19 cellular contexts compared by ENCODE assay signal in the genomic region with DNA sequence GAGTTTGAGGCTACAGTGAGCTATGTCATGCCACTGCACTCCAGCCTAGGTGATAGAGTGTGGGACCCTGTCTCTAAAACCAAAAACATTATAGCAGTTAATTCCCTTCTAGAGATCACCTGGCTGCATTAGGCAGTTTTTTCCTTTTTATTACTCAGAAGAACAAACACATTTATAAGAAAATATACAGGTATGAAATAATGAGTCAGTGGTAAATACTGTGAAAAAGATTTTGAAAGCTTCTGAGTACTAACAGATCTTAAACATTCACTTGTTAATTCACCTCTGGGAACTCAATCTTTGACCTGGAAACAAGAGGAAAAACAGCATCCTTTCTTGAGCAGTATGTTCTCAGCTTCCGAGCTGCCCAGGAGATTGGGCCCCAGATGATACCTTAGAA.
DNase-seq lines count a peak whose midpoint lies in the region; ATAC-seq and TF ChIP-seq lines count a peak whose summit lies in the region.
"Had no signal": no experiment of that assay in that cellular context is flagged by ENCODE, and none has a peak within 500 bp of the region (broad histone marks: within the 10 kb centered on the region; RNA-seq: fewer than 3 reads in every experiment).

No MANE protein-coding gene starts in this region.

- H3K27ac ChIP-seq in PC-9, result peak overlapping the region; percentile 98
- no peak overlapping the region for H3K27ac ChIP-seq in trophoblast cell (ENCODE audit: low read depth, low read length)
- H3K27ac ChIP-seq in naive thymus-derived CD4-positive, alpha-beta T cell (ENCODE audit: low read depth, low read length), result no peak overlapping the region

- CTCF ChIA-PET in PC-9 (lab: Charles Lee), result interaction anchor here (0.6 to 1.4 kb wide), 2 partner anchors 38 to 187 kb away, joined by 3 read pairs; no protein-coding TSS in a partner anchor
- CTCF ChIA-PET in naive thymus-derived CD4-positive, alpha-beta T cell (lab: Charles Lee), result no interaction called here

- POLR2A ChIA-PET in PC-9 (lab: Charles Lee; ENCODE audit: unreplicated experiment), result interaction anchor here (0.5 to 1.6 kb wide), 4 partner anchors 38 to 372 kb away, joined by 3 to 9 read pairs (median 5); no protein-coding TSS in a partner anchor
- POLR2A ChIA-PET in naive thymus-derived CD4-positive, alpha-beta T cell (lab: Charles Lee), result no interaction called here

- no peak overlapping the region for H3K23ac ChIP-seq in trophoblast cell (ENCODE audit: low read length)

- no peak overlapping the region for H3K27ac Mint-ChIP-seq in naive thymus-derived CD4-positive, alpha-beta T cell
- H3K27ac Mint-ChIP-seq in stimulated activated naive B cell treated with anti-CD40 and anti-IgM and Interleukin-4, amounts not matched to agents 10 μg/mL and 1 μg/mL and 100 μg/mL, for 72 hours, result no peak overlapping the region
- H3K27ac Mint-ChIP-seq: CD4-positive, alpha-beta T cell; H9 had no signal

- no peak overlapping the region for H2AFZ ChIP-seq in PC-9
- no peak overlapping the region for H2AFZ ChIP-seq in trophoblast cell (ENCODE audit: insufficient read depth, low read length, poor library complexity)

- peak overlapping the region; percentile 35 for H2BK120ac ChIP-seq in trophoblast cell (ENCODE audit: insufficient read depth, low read length, poor library complexity)

- WGBS in trophoblast cell (ENCODE audit: extremely low coverage, insufficient coverage, insufficient read length), result no CpG with 5 or more reads among the region's 1 CpG

- peak overlapping the region; percentile 38 for H4K91ac ChIP-seq in trophoblast cell (ENCODE audit: low read depth, low read length)

- no TSS peak for BruUV-seq in PC-9 (replicated peaks; lab: Mats Ljungman, UMichigan)

- no peak overlapping the region for H3K14ac ChIP-seq in trophoblast cell (ENCODE audit: low read length)

- H3K9me3 ChIP-seq in PC-9 (ENCODE audit: insufficient read depth, low read depth), result peaks cover 6% of the 10 kb centered on the region; the same call in 1 of the 2 replicates
- no peaks in the 10 kb centered on the region for H3K9me3 ChIP-seq in trophoblast cell (ENCODE audit: insufficient read depth, low read depth, low read length)
- H3K9me3 ChIP-seq in naive thymus-derived CD4-positive, alpha-beta T cell (ENCODE audit: control insufficient read depth in 2 of 3, low read length in 3 of 3), result no peaks in the 10 kb centered on the region
- H3K9me3 ChIP-seq: BE2C had no signal

- H3K4me2 ChIP-seq in PC-9, result peak overlapping the region; percentile 67
- H3K4me2 ChIP-seq in trophoblast cell (ENCODE audit: low read length), result no peak overlapping the region

- no peak for ATAC-seq in naive thymus-derived CD4-positive, alpha-beta T cell
- no peak for ATAC-seq in stimulated activated naive B cell treated with anti-CD40 and anti-IgM and Interleukin-4, amounts not matched to agents 10 μg/mL and 1 μg/mL and 100 μg/mL, for 72 hours (replicated peaks)
- ATAC-seq in GM18505 (IDR thresholded peaks at IDR 0.05; ENCODE audit: unreplicated experiment), result no peak
- ATAC-seq: GM12878 had no signal

- H3K18ac ChIP-seq in trophoblast cell (ENCODE audit: low read length), result no peak overlapping the region

- H3F3A ChIP-seq in PC-9 (ENCODE audit: insufficient read depth, low read depth), result peaks cover 51% of the 10 kb centered on the region

- H4K12ac ChIP-seq in trophoblast cell (ENCODE audit: low read depth, low read length), result no peak overlapping the region

- DNase-seq in DMS53 (lab: John Stamatoyannopoulos, UW) (peak; percentile 33), DMS53 treated with DMSO at 0.1 percent for 48 hours (lab: John Stamatoyannopoulos, UW; ENCODE audit: unreplicated experiment) (no peak), PC-9 (peak in 1 of 2 experiments; percentile 59), trophoblast cell (peak in 1 of 2 donors; percentile 20), epidermal melanocyte (ENCODE audit: insufficient read length, low spot score) (no peak)
- no peak for DNase-seq in naive thymus-derived CD4-positive, alpha-beta T cell
- DNase-seq in stimulated activated naive B cell treated with anti-CD40 and anti-IgM and Interleukin-4, amounts not matched to agents 10 μg/mL and 1 μg/mL and 100 μg/mL, for 72 hours, result no peak
- DNase-seq: 8988T; BE2C; C1 segment of cervical spinal cord; Caco-2; CD4-positive, alpha-beta T cell; DMS153; DND-41; GOT3; H9; KG1 had no signal

- no peak overlapping the region for H3K4me3 Mint-ChIP-seq in naive thymus-derived CD4-positive, alpha-beta T cell
- no peak overlapping the region for H3K4me3 Mint-ChIP-seq in stimulated activated naive B cell treated with anti-CD40 and anti-IgM and Interleukin-4, amounts not matched to agents 10 μg/mL and 1 μg/mL and 100 μg/mL, for 72 hours
- H3K4me3 Mint-ChIP-seq: CD4-positive, alpha-beta T cell; H9 had no signal

- H3K27me3 ChIP-seq in PC-9 (ENCODE audit: insufficient read depth, low read depth), result no peaks in the 10 kb centered on the region
- no peaks in the 10 kb centered on the region for H3K27me3 ChIP-seq in trophoblast cell (ENCODE audit: insufficient read depth, low read length)
- H3K27me3 ChIP-seq in naive thymus-derived CD4-positive, alpha-beta T cell (ENCODE audit: control insufficient read depth in 2 of 2, insufficient read depth in 2 of 2, low read length in 2 of 2), result no peaks in the 10 kb centered on the region
- H3K27me3 ChIP-seq: BE2C had no signal

- H3K4ac ChIP-seq in trophoblast cell (ENCODE audit: low read depth, low read length), result no peak overlapping the region

- TF ChIP-seq POLR2A in GM18505 (IDR thresholded peaks at IDR 0.05; ENCODE audit: borderline replicate concordance, extremely low read depth, insufficient read depth, insufficient read length), result no peak

- no peaks in the 10 kb centered on the region for H3K9me2 ChIP-seq in PC-9 (ENCODE audit: insufficient read depth)

- no peak for TF ChIP-seq CTCF in PC-9 (conservative IDR thresholded peaks at IDR 0.05)

- no peaks in the 10 kb centered on the region for H3K36me3 Mint-ChIP-seq in naive thymus-derived CD4-positive, alpha-beta T cell
- H3K36me3 Mint-ChIP-seq in stimulated activated naive B cell treated with anti-CD40 and anti-IgM and Interleukin-4, amounts not matched to agents 10 μg/mL and 1 μg/mL and 100 μg/mL, for 72 hours, result no peaks in the 10 kb centered on the region

- H3K4me1 Mint-ChIP-seq in naive thymus-derived CD4-positive, alpha-beta T cell, result no peaks in the 10 kb centered on the region
- peaks cover 13 to 18% of the 10 kb centered on the region in 2 donors for H3K4me1 Mint-ChIP-seq in stimulated activated naive B cell treated with anti-CD40 and anti-IgM and Interleukin-4, amounts not matched to agents 10 μg/mL and 1 μg/mL and 100 μg/mL, for 72 hours

- H2AK5ac ChIP-seq in trophoblast cell (ENCODE audit: low read length), result no peak overlapping the region

- H3K36me3 ChIP-seq in PC-9 (ENCODE audit: low read depth) (no peaks in the 10 kb centered on the region), trophoblast cell (ENCODE audit: control insufficient read depth in 1 of 2, insufficient read depth in 2 of 2, low read length in 2 of 2) (no peaks in the 10 kb centered on the region)
- no peaks in the 10 kb centered on the region for H3K36me3 ChIP-seq in naive thymus-derived CD4-positive, alpha-beta T cell (ENCODE audit: control insufficient read depth in 2 of 3, insufficient read depth in 3 of 3, low read length in 3 of 3)
- H3K36me3 ChIP-seq: BE2C had no signal

- H3K4me3 ChIP-seq in PC-9 (peak overlapping the region; percentile 2; the same call in 1 of the 2 replicates), trophoblast cell (ENCODE audit: low read depth, low read length) (no peak overlapping the region)
- H3K4me3 ChIP-seq in naive thymus-derived CD4-positive, alpha-beta T cell (ENCODE audit: low read length), result no peak overlapping the region
- H3K4me3 ChIP-seq: GM12878 had no signal

- no peak overlapping the region for H2BK5ac ChIP-seq in trophoblast cell (ENCODE audit: low read depth, low read length, poor library complexity)

- peaks cover 0 to 10% (median 3%) of the 10 kb centered on the region in 11 donors for H3K9me3 Mint-ChIP-seq in naive thymus-derived CD4-positive, alpha-beta T cell
- peaks cover 0 to 9% of the 10 kb centered on the region in 2 donors for H3K9me3 Mint-ChIP-seq in stimulated activated naive B cell treated with anti-CD40 and anti-IgM and Interleukin-4, amounts not matched to agents 10 μg/mL and 1 μg/mL and 100 μg/mL, for 72 hours

- H4K20me1 ChIP-seq in PC-9 (ENCODE audit: insufficient read depth), result no peaks in the 10 kb centered on the region

- H3K27me3 Mint-ChIP-seq in naive thymus-derived CD4-positive, alpha-beta T cell, result peaks cover 0 to 9% (median 5%) of the 10 kb centered on the region in 5 donors
- H3K27me3 Mint-ChIP-seq in stimulated activated naive B cell treated with anti-CD40 and anti-IgM and Interleukin-4, amounts not matched to agents 10 μg/mL and 1 μg/mL and 100 μg/mL, for 72 hours, result peaks cover 0 to 3% of the 10 kb centered on the region in 2 donors

- peaks cover 71% of the 10 kb centered on the region for H3K4me1 ChIP-seq in PC-9 (replicated peaks; ENCODE audit: insufficient read depth)
- peaks cover 5 to 16% of the 10 kb centered on the region in 2 experiments for H3K4me1 ChIP-seq in trophoblast cell (ENCODE audit: control insufficient read depth in 1 of 2, insufficient read depth in 2 of 2, low read length in 2 of 2)
- no peaks in the 10 kb centered on the region for H3K4me1 ChIP-seq in naive thymus-derived CD4-positive, alpha-beta T cell (ENCODE audit: control insufficient read depth in 2 of 2, insufficient read depth in 2 of 2, low read length in 2 of 2)

- no peak overlapping the region for H4K8ac ChIP-seq in trophoblast cell (ENCODE audit: low read depth, low read length)

- H3K79me2 ChIP-seq in PC-9 (ENCODE audit: low read depth) (no peaks in the 10 kb centered on the region), trophoblast cell (ENCODE audit: control insufficient read depth, insufficient read depth, low read length, poor library complexity) (no peaks in the 10 kb centered on the region)

- intact Hi-C loops in PC-9 (cut with micrococcal nuclease; ENCODE audit: unreplicated experiment), result no loop called here
- intact Hi-C loops in naive thymus-derived CD4-positive, alpha-beta T cell (cut with micrococcal nuclease), result no loop called here

- H3K9ac ChIP-seq in trophoblast cell (ENCODE audit: low read length), result no peak overlapping the region

- H2BK12ac ChIP-seq in trophoblast cell (ENCODE audit: low read length), result no peak overlapping the region

- H3K79me1 ChIP-seq in trophoblast cell (ENCODE audit: low read length), result peaks cover 6% of the 10 kb centered on the region
